Comparison of ENCODE assay signal across 10 cellular contexts in the genomic region with DNA sequence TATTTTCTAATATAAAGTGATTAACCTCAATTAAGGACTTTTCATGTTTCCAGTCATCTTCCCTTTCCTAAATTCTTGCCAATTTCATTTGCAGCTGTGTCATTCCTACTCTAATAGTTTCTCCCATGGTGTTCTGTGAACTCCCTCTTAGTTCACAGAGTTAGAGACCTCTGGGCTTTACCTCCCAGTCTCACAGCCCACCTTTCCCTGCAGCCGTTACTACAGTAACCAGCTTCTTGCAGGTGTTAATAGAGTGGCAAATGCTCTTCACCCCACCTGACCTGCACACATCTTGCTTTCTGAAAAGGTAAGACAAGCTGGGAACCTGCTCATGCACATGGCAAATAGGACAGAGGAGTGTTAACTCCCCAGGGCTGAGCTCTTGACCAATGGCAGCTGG.
"Had no signal": no experiment of that assay in that cellular context is flagged by ENCODE, and none has a peak within 500 bp of the region (broad histone marks: within the 10 kb centered on the region; RNA-seq: fewer than 3 reads in every experiment).

No MANE protein-coding gene starts in this region.

- H3K27ac Mint-ChIP-seq: HFFc6 had no signal

- H3K9me3 Mint-ChIP-seq: HFFc6, IgD-negative memory B cell had no signal

- FAIRE-seq: HepG2 had no signal

- H3K9ac ChIP-seq: GM23248, KMS-11 had no signal

- H3K27ac ChIP-seq: GM23248, HL-60, KMS-11 had no signal

- H3K9me3 ChIP-seq: HAP-1 had no signal

- H3K4me3 ChIP-seq: GM23248, HAP-1 had no signal

- H2AFZ ChIP-seq: GM23248 had no signal

- DNase-seq: GM23248, H7, HFFc6, KBM-7 had no signal

- H3K4me2 ChIP-seq: KMS-11 had no signal

- H3K4me3 Mint-ChIP-seq: HFFc6, IgD-negative memory B cell had no signal

- H3K4me1 ChIP-seq: HAP-1 had no signal

- H3K36me3 ChIP-seq: HAP-1 had no signal

- H3K36me3 Mint-ChIP-seq: IgD-negative memory B cell had no signal

- H3K27me3 Mint-ChIP-seq: IgD-negative memory B cell had no signal

- ATAC-seq: HCT116, HepG2 had no signal
